26 cellular contexts compared by ENCODE assay signal in the genomic region with DNA sequence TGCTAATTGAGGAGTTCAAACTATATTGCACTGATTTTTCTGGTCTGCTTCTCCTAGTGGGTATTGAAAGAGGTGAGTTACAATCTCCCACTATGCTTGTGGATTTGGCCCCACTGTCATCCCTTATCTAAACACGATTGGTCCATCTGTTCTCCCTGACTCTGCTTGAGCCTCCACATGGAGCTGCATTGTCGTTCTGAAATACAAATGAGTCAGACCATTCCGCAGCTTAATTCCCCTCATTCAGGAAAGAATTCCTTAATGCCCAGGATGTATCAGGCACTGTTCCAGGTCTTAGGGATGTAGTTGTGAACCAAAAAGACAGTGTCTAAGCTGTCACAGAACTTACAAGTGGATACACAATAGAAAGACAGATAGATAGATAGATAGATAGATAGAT.
"Had no signal": no experiment of that assay in that cellular context is flagged by ENCODE, and none has a peak within 500 bp of the region (broad histone marks: within the 10 kb centered on the region; RNA-seq: fewer than 3 reads in every experiment).

No MANE protein-coding gene starts in this region.

- DNase-seq: cortex of kidney; dorsolateral prefrontal cortex; effector CD8-positive, alpha-beta T cell; heart left ventricle; hypothalamus; islet precursor cell; mammary epithelial cell; naive thymus-derived CD4-positive, alpha-beta T cell; nephron progenitor cell; sigmoid colon; small intestine; stimulated activated CD4-positive, alpha-beta T cell treated with anti-CD3 and anti-CD28 coated beads, Interleukin-12 subunit alpha, Interleukin-12 subunit beta, amount 100 ng/mL, for 4 hours; stimulated activated CD4-positive, alpha-beta T cell treated with anti-CD3 and anti-CD28 coated beads, Interleukin-2, amount 100 ng/mL, for 48 hours; stimulated activated CD8-positive, alpha-beta memory T cell treated with anti-CD3 and anti-CD28 coated beads, Interleukin-4, amount 100 ng/mL, for 48 hours; stimulated activated naive CD8-positive, alpha-beta T cell treated with anti-CD3 and anti-CD28 coated beads, Interleukin-15, Interleukin-2, amounts not matched to agents 100 U/mL and 50 U/mL, for 24 hours; thyroid gland had no signal

- H3K4me3 Mint-ChIP-seq: naive thymus-derived CD4-positive, alpha-beta T cell; nephron progenitor cell; stimulated activated effector memory CD8-positive, alpha-beta T cell treated with anti-CD3 and anti-CD28 coated beads, Interleukin-12 subunit alpha, Interleukin-12 subunit beta, amount 100 ng/mL, for 72 hours; type B pancreatic cell had no signal

- H3K9me3 ChIP-seq: heart left ventricle, neutrophil, right atrium auricular region, sigmoid colon, suprapubic skin, thyroid gland had no signal

- ATAC-seq: esophagus mucosa; heart left ventricle; left lobe of liver; naive thymus-derived CD4-positive, alpha-beta T cell; stimulated activated effector memory CD8-positive, alpha-beta T cell treated with anti-CD3 and anti-CD28 coated beads, Interleukin-12 subunit alpha, Interleukin-12 subunit beta, amount 100 ng/mL, for 72 hours; stimulated activated naive CD8-positive, alpha-beta T cell treated with anti-CD3 and anti-CD28 coated beads, Interleukin-15, Interleukin-2, amounts not matched to agents 100 U/mL and 50 U/mL, for 24 hours had no signal

- H3K27me3 ChIP-seq: heart left ventricle, neutrophil, right atrium auricular region, sigmoid colon, suprapubic skin, thyroid gland had no signal

- H3K27ac Mint-ChIP-seq: naive thymus-derived CD4-positive, alpha-beta T cell; nephron progenitor cell; stimulated activated effector memory CD8-positive, alpha-beta T cell treated with anti-CD3 and anti-CD28 coated beads, Interleukin-12 subunit alpha, Interleukin-12 subunit beta, amount 100 ng/mL, for 72 hours; type B pancreatic cell had no signal

- H3K4me3 ChIP-seq: dorsolateral prefrontal cortex, heart left ventricle, right atrium auricular region, sigmoid colon, suprapubic skin, thyroid gland had no signal

- H3K36me3 ChIP-seq: heart left ventricle, neutrophil, right atrium auricular region, sigmoid colon, suprapubic skin, thyroid gland had no signal

- H3K27me3 Mint-ChIP-seq: type B pancreatic cell had no signal

- FAIRE-seq: endometrium, frontal cortex, small intestine, urothelium cell line had no signal

- H3K4me1 ChIP-seq: heart left ventricle, right atrium auricular region, sigmoid colon, thyroid gland had no signal

- H3K36me3 Mint-ChIP-seq: stimulated activated effector memory CD8-positive, alpha-beta T cell treated with anti-CD3 and anti-CD28 coated beads, Interleukin-12 subunit alpha, Interleukin-12 subunit beta, amount 100 ng/mL, for 72 hours; type B pancreatic cell had no signal

- H3K4me1 Mint-ChIP-seq: naive thymus-derived CD4-positive, alpha-beta T cell; nephron progenitor cell; stimulated activated effector memory CD8-positive, alpha-beta T cell treated with anti-CD3 and anti-CD28 coated beads, Interleukin-12 subunit alpha, Interleukin-12 subunit beta, amount 100 ng/mL, for 72 hours had no signal

- H3K9me3 Mint-ChIP-seq: stimulated activated effector memory CD8-positive, alpha-beta T cell treated with anti-CD3 and anti-CD28 coated beads, Interleukin-12 subunit alpha, Interleukin-12 subunit beta, amount 100 ng/mL, for 72 hours; type B pancreatic cell had no signal

- H3K27ac ChIP-seq: dorsolateral prefrontal cortex, heart left ventricle, neutrophil, right atrium auricular region, sigmoid colon, suprapubic skin, thyroid gland had no signal
